In genomic region chr4:6573551-6573950, GRCh38 we compare ENCODE assay signal across 28 cellular contexts. TPM values are rescaled to one million over a fixed set of nuclear protein-coding genes. Genes with fewer than 3 reads are reported as not detected.
DNase-seq lines count a peak whose midpoint lies in the region; ATAC-seq lines count a peak whose summit lies in the region.
"Had no signal": no experiment of that assay in that cellular context is flagged by ENCODE, and none has a peak within 500 bp of the region (broad histone marks: within the 10 kb centered on the region; RNA-seq: fewer than 3 reads in every experiment).

No MANE protein-coding gene starts in this region.

- H3K4me1 Mint-ChIP-seq in CD4-positive, CD25-positive, alpha-beta regulatory T cell = peaks cover 0 to 20% (median 6%) of the 10 kb centered on the region in 4 donors
- H3K4me1 Mint-ChIP-seq in CD4-positive, alpha-beta memory T cell = peaks cover 3 to 27% (median 11%) of the 10 kb centered on the region in 4 donors
- H3K4me1 Mint-ChIP-seq in T-helper 17 cell (peaks cover 11% of the 10 kb centered on the region), naive B cell (peaks cover 4 to 17% (median 16%) of the 10 kb centered on the region in 3 donors)

- no peak for DNase-seq in CD4-positive, CD25-positive, alpha-beta regulatory T cell
- DNase-seq in CD4-positive, alpha-beta memory T cell = no peak
- no peak for DNase-seq in T-helper 17 cell
- DNase-seq in naive B cell = no peak
- DNase-seq in stimulated activated CD4-positive, alpha-beta T cell treated with anti-CD3 and anti-CD28 coated beads, Interleukin-15, amount 100 ng/mL, for 24 hours = no peak
- no peak for DNase-seq in AG08396 (ENCODE audit: low spot score)
- no peak for DNase-seq in HAP-1 (ENCODE audit: low spot score in 2 of 2)
- DNase-seq: activated CD4-positive, alpha-beta T cell treated with anti-CD3 and anti-CD28 coated beads for 48 hours; activated naive CD4-positive, alpha-beta T cell treated with Interleukin-2 at 50 U/mL for 16 hours; activated T-cell treated with anti-CD3 and anti-CD28 coated beads, Interleukin-2, amount 50 U/mL, for 4 hours; amygdala; colonic mucosa; effector memory CD4-positive, alpha-beta T cell; GOT3; left ventricle myocardium superior; midbrain; NCI-H1048; NCI-H2029 treated with DMSO at 0.1 percent for 48 hours; NCI-H226; NCI-H82; OCI-M1; SK-N-SH; stimulated activated CD4-positive, alpha-beta T cell treated with anti-CD3 and anti-CD28 coated beads, Interleukin-4, amount 100 ng/mL, for 4 hours; stimulated activated naive CD4-positive, alpha-beta T cell treated with Interleukin-2 at 50 U/mL for 16 hours; T-helper 2 cell; uterus had no signal

- peaks cover 26% of the 10 kb centered on the region for H3K4me1 ChIP-seq in CD4-positive, CD25-positive, alpha-beta regulatory T cell (ENCODE audit: control insufficient read depth, insufficient read depth, low read length, poor library complexity, severe bottlenecking)
- peaks cover 26% of the 10 kb centered on the region for H3K4me1 ChIP-seq in CD4-positive, alpha-beta memory T cell (ENCODE audit: insufficient read depth, low read length)
- no peaks in the 10 kb centered on the region for H3K4me1 ChIP-seq in HAP-1
- H3K4me1 ChIP-seq: uterus had no signal

- POLR2A ChIA-PET in CD4-positive, alpha-beta memory T cell (lab: Charles Lee; ENCODE audit: partially characterized antibody) = interaction anchor here (2.2 to 2.6 kb wide), 2 partner anchors 67 to 100 kb away, joined by 15 to 21 read pairs; partner anchors contain the start of gene MRFAP1

- ATAC-seq in CD4-positive, CD25-positive, alpha-beta regulatory T cell (ENCODE audit: low read depth in 2 of 2) = no peak
- no peak for ATAC-seq in T-helper 17 cell
- ATAC-seq in naive B cell (ENCODE audit: low read depth in 2 of 2) = no peak
- ATAC-seq: activated T-cell treated with anti-CD3 and anti-CD28 coated beads, Interleukin-2, amount 50 U/mL, for 4 hours; left ventricle myocardium superior; sciatic nerve had no signal

- no peaks in the 10 kb centered on the region for H3K9me3 Mint-ChIP-seq in CD4-positive, CD25-positive, alpha-beta regulatory T cell
- peaks cover 0 to 4% (median 0%) of the 10 kb centered on the region in 8 donors for H3K9me3 Mint-ChIP-seq in CD4-positive, alpha-beta memory T cell
- peaks cover 0 to 5% (median 0%) of the 10 kb centered on the region in 7 donors for H3K9me3 Mint-ChIP-seq in naive B cell
- H3K9me3 Mint-ChIP-seq: activated T-cell treated with anti-CD3 and anti-CD28 coated beads, Interleukin-2, amount 50 U/mL, for 4 hours had no signal

- H3K36me3 ChIP-seq in CD4-positive, CD25-positive, alpha-beta regulatory T cell (ENCODE audit: control insufficient read depth, insufficient read depth, low read length) = peaks cover 21% of the 10 kb centered on the region
- H3K36me3 ChIP-seq in CD4-positive, alpha-beta memory T cell (ENCODE audit: insufficient read depth, low read length) = peaks cover 12% of the 10 kb centered on the region
- H3K36me3 ChIP-seq in HAP-1 (replicated peaks) = 0 out of 2 replicates have a peak, but pooled peaks cover 2% of the 10 kb centered on the region
- H3K36me3 ChIP-seq: colonic mucosa, uterus had no signal

- peak overlapping the region in 1 of 3 donors; percentile 87 for H3K27ac Mint-ChIP-seq in CD4-positive, CD25-positive, alpha-beta regulatory T cell
- peak overlapping the region in 1 of 7 donors; percentile 3 for H3K27ac Mint-ChIP-seq in CD4-positive, alpha-beta memory T cell
- H3K27ac Mint-ChIP-seq in T-helper 17 cell = no peak overlapping the region
- no peak overlapping the region for H3K27ac Mint-ChIP-seq in naive B cell

- CTCF ChIA-PET in CD4-positive, alpha-beta memory T cell (lab: Charles Lee; ENCODE audit: partially characterized antibody) = interaction anchor here (1.0 to 2.2 kb wide), 4 partner anchors 23 to 300 kb away, joined by 3 to 10 read pairs (median 4); no protein-coding TSS in a partner anchor

- peaks cover 8% of the 10 kb centered on the region for H3K36me3 Mint-ChIP-seq in CD4-positive, CD25-positive, alpha-beta regulatory T cell
- H3K36me3 Mint-ChIP-seq in CD4-positive, alpha-beta memory T cell = peaks cover 15 to 18% of the 10 kb centered on the region in 2 donors
- H3K36me3 Mint-ChIP-seq in T-helper 17 cell (ENCODE audit: low read depth) (peaks cover 6% of the 10 kb centered on the region), naive B cell (peaks cover 0 to 6% of the 10 kb centered on the region in 2 donors)

- peaks cover 15% of the 10 kb centered on the region for H3K27me3 Mint-ChIP-seq in CD4-positive, CD25-positive, alpha-beta regulatory T cell
- H3K27me3 Mint-ChIP-seq in CD4-positive, alpha-beta memory T cell = no peaks in the 10 kb centered on the region
- H3K27me3 Mint-ChIP-seq in T-helper 17 cell (no peaks in the 10 kb centered on the region), naive B cell (peaks cover 0 to 26% (median 24%) of the 10 kb centered on the region in 3 donors)

- H3K4me3 Mint-ChIP-seq in CD4-positive, CD25-positive, alpha-beta regulatory T cell = peak overlapping the region; percentile 72 to 93 (median 82)
- H3K4me3 Mint-ChIP-seq in CD4-positive, alpha-beta memory T cell = peak overlapping the region in 7 of 8 donors; percentile 88 to 95 (median 90)
- peak overlapping the region; percentile 92 for H3K4me3 Mint-ChIP-seq in T-helper 17 cell
- H3K4me3 Mint-ChIP-seq in naive B cell = peak overlapping the region in 6 of 8 donors; percentile 21 to 93 (median 88)

- H3K4me3 ChIP-seq in CD4-positive, CD25-positive, alpha-beta regulatory T cell (ENCODE audit: low read depth, low read length) = no peak overlapping the region
- H3K4me3 ChIP-seq in CD4-positive, alpha-beta memory T cell (ENCODE audit: low read length in 2 of 2) = no peak overlapping the region
- no peak overlapping the region for H3K4me3 ChIP-seq in HAP-1
- H3K4me3 ChIP-seq: colonic mucosa had no signal

- H3K27me3 ChIP-seq in CD4-positive, CD25-positive, alpha-beta regulatory T cell (ENCODE audit: control insufficient read depth, insufficient read depth, low read length) = no peaks in the 10 kb centered on the region
- H3K27me3 ChIP-seq in CD4-positive, alpha-beta memory T cell (ENCODE audit: insufficient read depth, low read length) = no peaks in the 10 kb centered on the region
- H3K27me3 ChIP-seq in HAP-1 (ENCODE audit: low read depth) = no peaks in the 10 kb centered on the region
- H3K27me3 ChIP-seq: colonic mucosa, uterus had no signal

- H3K27ac ChIP-seq in CD4-positive, CD25-positive, alpha-beta regulatory T cell (ENCODE audit: insufficient read depth, low read length, poor library complexity, severe bottlenecking) = no peak overlapping the region
- no peak overlapping the region for H3K27ac ChIP-seq in CD4-positive, alpha-beta memory T cell (ENCODE audit: low read depth, low read length)
- H3K27ac ChIP-seq: colonic mucosa, thoracic aorta, uterus had no signal

- H3K9me3 ChIP-seq in CD4-positive, CD25-positive, alpha-beta regulatory T cell (ENCODE audit: control insufficient read depth in 2 of 2, low read length in 2 of 2) = no peaks in the 10 kb centered on the region
- no peaks in the 10 kb centered on the region for H3K9me3 ChIP-seq in CD4-positive, alpha-beta memory T cell (ENCODE audit: control insufficient read depth in 1 of 2, low read length in 2 of 2)
- H3K9me3 ChIP-seq in T-helper 17 cell (ENCODE audit: control insufficient read depth, low read length, poor library complexity, severe bottlenecking) (no peaks in the 10 kb centered on the region), HAP-1 (no peaks in the 10 kb centered on the region)
- H3K9me3 ChIP-seq: colonic mucosa, SK-N-SH, thoracic aorta, uterus had no signal

- in situ Hi-C loops in HAP-1 (cut with MboI; ENCODE audit: low sequenced_read_pairs) = no loop called here

- intact Hi-C loops in CD4-positive, alpha-beta memory T cell (cut with micrococcal nuclease) = no loop called here

RNA-seq across cellular contexts. Expression of gene MAN2B2, which starts 1.4 kb away (rescaled TPM):
- total RNA-seq in CD4-positive, CD25-positive, alpha-beta regulatory T cell = 43.8 TPM
- 10 to 100 TPM; 15.6 to 26.1 (median 20.1) TPM for polyA plus RNA-seq in CD4-positive, CD25-positive, alpha-beta regulatory T cell
- 10 to 100 TPM; 51.5 to 53.2 TPM for total RNA-seq in CD4-positive, alpha-beta memory T cell
- 10 to 100 TPM; 11.2 to 30.6 TPM for polyA plus RNA-seq in CD4-positive, alpha-beta memory T cell
- 10 to 100 TPM; 27.0 to 34.9 TPM for total RNA-seq in T-helper 17 cell
- 10 to 100 TPM; 10.8 to 26.1 (median 16.3) TPM for polyA plus RNA-seq in naive B cell (ENCODE audit: low read depth in 6 of 6)
